Comparison of ENCODE assay signal across 30 cellular contexts in the genomic region with DNA sequence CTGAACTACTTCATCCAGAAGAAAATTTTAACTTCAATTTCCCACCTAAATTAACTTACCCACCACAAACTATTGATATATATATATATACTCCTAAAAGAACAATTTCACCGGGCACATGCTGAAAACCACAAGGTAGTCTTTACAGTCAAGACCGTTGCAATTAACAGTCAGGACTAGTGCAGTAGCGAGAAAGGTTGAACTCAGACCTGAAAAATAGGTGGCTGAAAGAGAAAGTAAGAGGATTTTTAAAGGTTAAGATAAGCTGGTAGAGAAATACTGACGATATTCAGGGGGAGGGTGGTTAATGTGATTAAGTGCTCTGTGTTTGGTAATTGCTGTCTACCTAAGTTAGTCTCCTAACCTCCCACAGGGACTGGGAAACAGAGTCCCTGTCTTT.
"Had no signal": no experiment of that assay in that cellular context is flagged by ENCODE, and none has a peak within 500 bp of the region (broad histone marks: within the 10 kb centered on the region; RNA-seq: fewer than 3 reads in every experiment).

No MANE protein-coding gene starts in this region.

- H3K4me2 ChIP-seq: PC-9 had no signal

- H3K4me3 ChIP-seq: PC-9, SK-N-MC had no signal

- H2AFZ ChIP-seq: PC-9 had no signal

- FAIRE-seq: bronchial epithelial cell, colon, RCC 7860, TTC549 had no signal

- ATAC-seq: activated CD8-positive, alpha-beta T cell treated with anti-CD3 and anti-CD28 coated beads, Interleukin-2, amount 10 ng/mL, durations not matched to agents 7 days and 5 days; activated naive CD8-positive, alpha-beta T cell treated with anti-CD3 and anti-CD28 coated beads, Interleukin-2, amount 50 U/mL, for 24 hours; activated T-cell treated with anti-CD3 and anti-CD28 coated beads, Interleukin-2, amount 50 U/mL, for 4 hours had no signal

- H3K27ac ChIP-seq: PC-9, SK-N-MC had no signal

- DNase-seq: activated CD4-positive, alpha-beta T cell treated with anti-CD3 and anti-CD28 coated beads, Interleukin-2, amount 10 ng/mL, durations not matched to agents 7 days and 5 days; activated CD4-positive, alpha-beta T cell treated with anti-CD3 and anti-CD28 coated beads, Interleukin-2, amount 50 U/mL, for 48 hours; activated CD8-positive, alpha-beta memory T cell treated with anti-CD3 and anti-CD28 coated beads, Interleukin-2, amount 50 U/mL, for 4 hours; activated CD8-positive, alpha-beta T cell treated with anti-CD3 and anti-CD28 coated beads, Interleukin-2, amount 10 ng/mL, durations not matched to agents 7 days and 5 days; activated gamma-delta T cell treated with Interleukin-2 at 50 U/mL for 16 hours; activated naive CD4-positive, alpha-beta T cell treated with anti-CD3 and anti-CD28 coated beads, Interleukin-2, amount 10 ng/mL, durations not matched to agents 7 days and 5 days; activated naive CD8-positive, alpha-beta T cell treated with anti-CD3 and anti-CD28 coated beads, Interleukin-2, amount 50 U/mL, for 24 hours; activated T-cell treated with anti-CD3 and anti-CD28 coated beads for 4 hours; activated T-cell treated with anti-CD3 and anti-CD28 coated beads, Interleukin-2, amount 50 U/mL, for 4 hours; anterior cingulate cortex; caudate nucleus; Karpas-422; NCI-H1048; NCI-H1105 treated with DMSO at 0.1 percent for 48 hours; NCI-H1436; NCI-H1694 treated with DMSO at 0.1 percent for 48 hours; NCI-H2029 treated with DMSO at 0.1 percent for 48 hours; NCI-H2107; NCI-H2171; NCI-H510A; NCI-H526 treated with DMSO at 0.1 percent for 48 hours; NCI-H774; NK-92 treated with Interleukin-12 subunit alpha and Interleukin-12 subunit beta, amount 100 ng/mL, for 24 hours; PC-9; Right ventricle myocardium superior had no signal
